In genomic region chr6:108556864-108557493, GRCh38 we compare ENCODE assay signal across 8 cellular contexts. TPM values are rescaled to one million over a fixed set of nuclear protein-coding genes. Genes with fewer than 3 reads are reported as not detected.
A peak's percentile ranks its signal among the peaks of the same experiment; 100 is the strongest.
DNase-seq lines count a peak whose midpoint lies in the region; ATAC-seq, FAIRE-seq and TF ChIP-seq lines count a peak whose summit lies in the region.

No MANE protein-coding gene starts in this region.

- 6% methylated on average over 16 of the region's 16 CpGs for WGBS in HepG2 (ENCODE audit: low lambda C conversion rate)
- WGBS in upper lobe of left lung, 2 donors = 44 to 73% methylated on average over 10 to 16 of the region's 16 CpGs

- H3K4me3 ChIP-seq in HepG2 (replicated peaks in 1 of 3; ENCODE audit: insufficient read depth in 1 of 3, low read depth in 2 of 3, low read length in 3 of 3) = peak overlapping the region; percentile 61 to 79 (median 71)
- H3K4me3 ChIP-seq in upper lobe of left lung = peak overlapping the region; percentile 16 to 92 (median 90)

- in situ Hi-C loops in HepG2 (cut with HindIII; ENCODE audit: extremely low pct_ligation_motif_present, low pct_unique_long_range_greater_than_20kb) = no loop called here

- FAIRE-seq in HepG2 (lab: Jason Lieb, UNC) (no peak), GM12892 (lab: Jason Lieb, UNC) (no peak)

- no peak for TF ChIP-seq RAD21 in HepG2 (CRISPR knock-in tag; IDR thresholded peaks at IDR 0.05)

- ATAC-seq in HepG2 = no peak
- no peak for ATAC-seq in upper lobe of left lung (ENCODE audit: low FRiP score in 2 of 2)
- no peak for ATAC-seq in HG02588 (IDR thresholded peaks at IDR 0.05; ENCODE audit: unreplicated experiment)
- no peak for ATAC-seq in GM19463 (IDR thresholded peaks at IDR 0.05; ENCODE audit: unreplicated experiment)

- H3K4me2 ChIP-seq in HepG2 (ENCODE audit: low read depth, low read length) = peak overlapping the region; percentile 100

- intact Hi-C loops in HepG2 (cut with micrococcal nuclease; ENCODE audit: unreplicated experiment) = loop anchor here (5.0 kb wide), 1 partner anchor 280 kb away; no protein-coding TSS in a partner anchor

- no peak overlapping the region for H2AFZ ChIP-seq in HepG2 (ENCODE audit: low read length)

- H3K9ac ChIP-seq in HepG2 (ENCODE audit: insufficient read depth, low read depth, low read length) = peak overlapping the region; percentile 88

- DNase-seq in activated effector memory CD4-positive, alpha-beta T cell treated with anti-CD3 and anti-CD28 coated beads, Interleukin-2, amount 50 U/mL, for 16 hours = peak; percentile 66
- DNase-seq in activated effector memory CD4-positive, alpha-beta T cell treated with Interleukin-2 at 50 U/mL for 16 hours = no peak
- DNase-seq in HepG2 (ENCODE audit: low spot score) = no peak
- DNase-seq in upper lobe of left lung = no peak
- DNase-seq in GM12892 (ENCODE audit: insufficient read length) = no peak

- TF ChIP-seq CTCF in HepG2 (CRISPR knock-in tag; IDR thresholded peaks at IDR 0.05) = no peak
- TF ChIP-seq CTCF in upper lobe of left lung (IDR thresholded peaks at IDR 0.05) = no peak

- CTCF ChIA-PET in HepG2 (lab: Yijun Ruan, JAX; ENCODE audit: low intra/inter-chr PET ratio, low total read pairs) = no interaction called here

- BruUV-seq in HepG2 (replicated peaks; lab: Mats Ljungman, UMichigan) = no TSS peak

- H3K27me3 ChIP-seq in HepG2 (ENCODE audit: control insufficient read depth in 1 of 2, insufficient read depth in 2 of 2, low read length in 2 of 2) (no peaks in the 10 kb centered on the region; a peak in 2 of 5 replicates), upper lobe of left lung (no peaks in the 10 kb centered on the region)

- H4K20me1 ChIP-seq in HepG2 (ENCODE audit: insufficient read depth, low read length) = no peaks in the 10 kb centered on the region

- peaks cover 5% of the 10 kb centered on the region for H3K79me2 ChIP-seq in HepG2 (ENCODE audit: insufficient read depth, low read length)

- POLR2A ChIA-PET in HepG2 (lab: Yijun Ruan, JAX) = interaction anchor here (1.1 to 1.4 kb wide), 2 partner anchors 291 to 599 kb away, joined by 4 to 5 read pairs; partner anchors contain the start of genes ARMC2 and SEC63

- H3K36me3 ChIP-seq in HepG2 (replicated peaks in 1 of 2; ENCODE audit: control insufficient read depth in 1 of 2, insufficient read depth in 2 of 2, low read length in 2 of 2) (no peaks in the 10 kb centered on the region), upper lobe of left lung (no peaks in the 10 kb centered on the region)

- H3K4me1 ChIP-seq in HepG2 (ENCODE audit: insufficient read depth, low read length) (peaks cover 35% of the 10 kb centered on the region), upper lobe of left lung (peaks cover 10 to 24% (median 14%) of the 10 kb centered on the region in 4 donors)

- H3K9me3 ChIP-seq in HepG2 (ENCODE audit: low read length) (no peaks in the 10 kb centered on the region), upper lobe of left lung (no peaks in the 10 kb centered on the region)

- TF ChIP-seq POLR2A in HepG2 (IDR thresholded peaks at IDR 0.05; ENCODE audit: insufficient read depth in 1 of 2, low read depth in 2 of 2, low read length in 2 of 2) (no peak), upper lobe of left lung (IDR thresholded peaks at IDR 0.05) (no peak), GM12892 (IDR thresholded peaks at IDR 0.05; ENCODE audit: low read depth, low read length) (no peak)

- H3K27ac ChIP-seq in angular gyrus (ENCODE audit: low read depth, low read length) = peak overlapping the region; percentile 94
- peak overlapping the region; percentile 96 for H3K27ac ChIP-seq in HepG2 (ENCODE audit: extremely low read length, insufficient read depth, low read length)
- peak overlapping the region; percentile 95 to 100 (median 100) for H3K27ac ChIP-seq in upper lobe of left lung

- TF ChIP-seq EP300 in HepG2 (IDR thresholded peaks at IDR 0.05; ENCODE audit: low read depth in 2 of 2, low read length in 2 of 2) (no peak), HepG2 (CRISPR knock-in tag; IDR thresholded peaks at IDR 0.05; ENCODE audit: borderline replicate concordance) (no peak), upper lobe of left lung (IDR thresholded peaks at IDR 0.05) (no peak)

TF ChIP-seq in HepG2, 621 proteins besides CTCF, POLR2A, EP300 and RAD21 (continues in another document):
- no peak for TF ChIP-seq NR1H2 (CRISPR knock-in tag; IDR thresholded peaks at IDR 0.05; ENCODE audit: borderline replicate concordance, low read depth)
- 0 out of 2 replicates have a peak, but pooled peaks have one; percentile 19 for TF ChIP-seq HOXA5 (CRISPR knock-in tag; IDR thresholded peaks at IDR 0.05)
- TF ChIP-seq ZBTB37 (CRISPR knock-in tag; IDR thresholded peaks at IDR 0.05) = no peak
- TF ChIP-seq, protein P1, sequence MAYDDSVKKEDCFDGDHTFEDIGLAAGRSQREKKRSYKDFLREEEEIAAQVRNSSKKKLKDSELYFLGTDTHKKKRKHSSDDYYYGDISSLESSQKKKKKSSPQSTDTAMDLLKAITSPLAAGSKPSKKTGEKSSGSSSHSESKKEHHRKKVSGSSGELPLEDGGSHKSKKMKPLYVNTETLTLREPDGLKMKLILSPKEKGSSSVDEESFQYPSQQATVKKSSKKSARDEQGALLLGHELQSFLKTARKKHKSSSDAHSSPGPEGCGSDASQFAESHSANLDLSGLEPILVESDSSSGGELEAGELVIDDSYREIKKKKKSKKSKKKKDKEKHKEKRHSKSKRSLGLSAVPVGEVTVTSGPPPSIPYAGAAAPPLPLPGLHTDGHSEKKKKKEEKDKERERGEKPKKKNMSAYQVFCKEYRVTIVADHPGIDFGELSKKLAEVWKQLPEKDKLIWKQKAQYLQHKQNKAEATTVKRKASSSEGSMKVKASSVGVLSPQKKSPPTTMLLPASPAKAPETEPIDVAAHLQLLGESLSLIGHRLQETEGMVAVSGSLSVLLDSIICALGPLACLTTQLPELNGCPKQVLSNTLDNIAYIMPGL (CRISPR knock-in tag; IDR thresholded peaks at IDR 0.05; ENCODE audit: borderline replicate concordance in 1 of 2, low read depth in 1 of 2) = no peak
- no peak for TF ChIP-seq KDM5B (CRISPR knock-in tag; IDR thresholded peaks at IDR 0.05; ENCODE audit: borderline replicate concordance)
- TF ChIP-seq ZFX (CRISPR knock-in tag; IDR thresholded peaks at IDR 0.05; ENCODE audit: low read depth) = peak; percentile 45; the same call in 1 of the 2 replicates

RNA-seq across cellular contexts. Expression of gene FOXO3, which starts 3.7 kb away (rescaled TPM):
- total RNA-seq in HepG2 (2016; rRNA removed; fragmentation: Illumina TruSeq; extraction: Trizol) (16.0 and 16.9 TPM in 2 replicates), upper lobe of left lung (100 to 1,000 TPM in 1 of 6 donors, 10 to 100 TPM in 5; 52.6 to 101 (median 71.9) TPM)
- 32.6 and 35.1 TPM in 2 replicates for total RNA-seq in HepG2 (2016; cell fraction: cytosol; rRNA removed; fragmentation: Illumina TruSeq; extraction: Trizol; ENCODE audit: low read depth)
- total RNA-seq in HepG2 (2016; cell fraction: insoluble cytoplasmic fraction; rRNA removed; fragmentation: Illumina TruSeq; extraction: Trizol) = 15.7 and 15.9 TPM in 2 replicates
- total RNA-seq in HepG2 (2016; cell fraction: membrane; rRNA removed; fragmentation: Illumina TruSeq; extraction: Trizol) = 26.2 and 29.7 TPM in 2 replicates
- total RNA-seq in HepG2 (2016; cell fraction: nucleus; rRNA removed; fragmentation: Illumina TruSeq; extraction: Trizol) = 14.0 and 14.8 TPM in 2 replicates
- polyA plus RNA-seq in HepG2 (2011; rRNA removed) = 21.3 and 22.5 TPM in 2 replicates
- 14.1 and 14.6 TPM in 2 replicates for polyA plus RNA-seq in HepG2 (2011; cell fraction: cytosol; rRNA removed)
- 17.2 and 17.5 TPM in 2 replicates for polyA plus RNA-seq in HepG2 (2011; cell fraction: nucleus; rRNA removed)
- 16.0 and 18.2 TPM in 2 replicates for polyA plus RNA-seq in HepG2 (2012)
- 0.35 and 0.42 TPM in 2 replicates for polyA plus RNA-seq in HepG2 (2016; cell fraction: cytosol; fragmentation: Illumina TruSeq; extraction: Trizol; ENCODE audit: low read depth)
- polyA plus RNA-seq in HepG2 (2016; cell fraction: insoluble cytoplasmic fraction; fragmentation: Illumina TruSeq; extraction: Trizol; ENCODE audit: low read depth) = 11.8 and 12.6 TPM in 2 replicates
- polyA plus RNA-seq in HepG2 (2016; cell fraction: membrane; fragmentation: Illumina TruSeq; extraction: Trizol; ENCODE audit: low read depth) = 1.3 and 1.4 TPM in 2 replicates
- 10.9 and 12.0 TPM in 2 replicates for polyA plus RNA-seq in HepG2 (2016; cell fraction: nucleus; fragmentation: Illumina TruSeq; extraction: Trizol; ENCODE audit: insufficient read depth, low read depth)
- 76.4 and 181 TPM in 2 replicates for polyA minus RNA-seq in HepG2 (2011; rRNA and poly(A)+ RNA removed; ENCODE audit: low replicate concordance)
- polyA minus RNA-seq in HepG2 (2011; cell fraction: cytosol; rRNA and poly(A)+ RNA removed) = 34.7 and 39.1 TPM in 2 replicates
- 43.9 and 53.5 TPM in 2 replicates for polyA minus RNA-seq in HepG2 (2011; cell fraction: nucleus; rRNA and poly(A)+ RNA removed)
- polyA plus RNA-seq in GM12892 (2012; ENCODE audit: missing spikeins) = 4.8 TPM
